In genomic region chr11:75562836-75563484, GRCh38 we compare ENCODE assay signal across 8 cellular contexts. TPM values are rescaled to one million over a fixed set of nuclear protein-coding genes. Genes with fewer than 3 reads are reported as not detected.
A peak's percentile ranks its signal among the peaks of the same experiment; 100 is the strongest.
DNase-seq lines count a peak whose midpoint lies in the region; ATAC-seq and TF ChIP-seq lines count a peak whose summit lies in the region.

No MANE protein-coding gene starts in this region.

- peaks cover 2% of the 10 kb centered on the region for H3K36me3 Mint-ChIP-seq in T-helper 1 cell treated with Interleukin-12 subunit alpha and Interleukin-12 subunit beta and Interleukin-4 antibody, amounts not matched to agents 30 μg/mL and 1 μg/mL, for 36 hours (ENCODE audit: low read depth)
- H3K36me3 Mint-ChIP-seq in naive thymus-derived CD4-positive, alpha-beta T cell, result peaks cover 0 to 4% (median 0%) of the 10 kb centered on the region in 5 donors

- CTCF ChIA-PET in SK-N-SH (lab: Yijun Ruan, JAX), result interaction anchor here (0.9 to 6.3 kb wide), 7 partner anchors 8 to 76 kb away, joined by 3 to 45 read pairs (median 5); no protein-coding TSS in a partner anchor
- CTCF ChIA-PET in naive thymus-derived CD4-positive, alpha-beta T cell (lab: Charles Lee), result interaction anchor here (1.0 kb wide), 1 partner anchor 11 kb away, joined by 3 read pairs; no protein-coding TSS in a partner anchor

- no peaks in the 10 kb centered on the region for H3K9me3 ChIP-seq in SK-N-SH
- H3K9me3 ChIP-seq in naive thymus-derived CD4-positive, alpha-beta T cell (ENCODE audit: control insufficient read depth in 2 of 3, low read length in 3 of 3), result no peaks in the 10 kb centered on the region

- DNase-seq in T-helper 1 cell, result no peak
- peak; percentile 64 for DNase-seq in SK-N-SH
- no peak for DNase-seq in epithelial cell of prostate (ENCODE audit: low read depth, low spot score)
- DNase-seq in naive thymus-derived CD4-positive, alpha-beta T cell, result no peak
- no peak for DNase-seq in NCI-H1417 (lab: John Stamatoyannopoulos, UW)
- DNase-seq in NOMO-1 (lab: John Stamatoyannopoulos, UW; ENCODE audit: unreplicated experiment in 2 of 2), result no peak

- H3K9ac ChIP-seq in SK-N-SH, result peak overlapping the region; percentile 97

- peaks cover 24% of the 10 kb centered on the region for H3F3A ChIP-seq in SK-N-SH (replicated peaks; ENCODE audit: insufficient read depth)

- H3K9me3 Mint-ChIP-seq in T-helper 1 cell treated with Interleukin-12 subunit alpha and Interleukin-12 subunit beta and Interleukin-4 antibody, amounts not matched to agents 30 μg/mL and 1 μg/mL, for 36 hours, result no peaks in the 10 kb centered on the region
- H3K9me3 Mint-ChIP-seq in naive thymus-derived CD4-positive, alpha-beta T cell, result no peaks in the 10 kb centered on the region

- H2AFZ ChIP-seq in SK-N-SH (ENCODE audit: low read depth), result no peak overlapping the region

- peak overlapping the region; percentile 92 to 98 for H3K27ac ChIP-seq in SK-N-SH (ENCODE audit: low read depth in 2 of 2, low read length in 1 of 2)
- peak overlapping the region; percentile 94 for H3K27ac ChIP-seq in epithelial cell of prostate
- peak overlapping the region; percentile 86 for H3K27ac ChIP-seq in naive thymus-derived CD4-positive, alpha-beta T cell (ENCODE audit: low read depth, low read length)

- intact Hi-C loops in naive thymus-derived CD4-positive, alpha-beta T cell (cut with micrococcal nuclease), result loop anchor here in 1 of 2 donors (1.0 to 10.0 kb wide), 5 partner anchors 20 to 1168 kb away; partner anchors contain the start of genes PGM2L1 and UVRAG

- no peak for TF ChIP-seq EP300 in SK-N-SH (IDR thresholded peaks at IDR 0.05; ENCODE audit: borderline replicate concordance in 1 of 2, low read depth in 1 of 2, low read length in 1 of 2)

- H3K27me3 ChIP-seq in SK-N-SH (ENCODE audit: insufficient read depth), result no peaks in the 10 kb centered on the region
- no peaks in the 10 kb centered on the region for H3K27me3 ChIP-seq in naive thymus-derived CD4-positive, alpha-beta T cell (ENCODE audit: control insufficient read depth in 2 of 2, insufficient read depth in 2 of 2, low read length in 2 of 2)

- ATAC-seq in naive thymus-derived CD4-positive, alpha-beta T cell, result no peak
- no peak for ATAC-seq in HG02763 (IDR thresholded peaks at IDR 0.05; ENCODE audit: unreplicated experiment)

- no peaks in the 10 kb centered on the region for H3K9me2 ChIP-seq in SK-N-SH

- H3K4me3 ChIP-seq in SK-N-SH (ENCODE audit: low read depth in 2 of 2, low read length in 1 of 2), result peak overlapping the region; percentile 77 to 89
- peak overlapping the region; percentile 91 for H3K4me3 ChIP-seq in naive thymus-derived CD4-positive, alpha-beta T cell (ENCODE audit: low read length)

- H3K27ac Mint-ChIP-seq in T-helper 1 cell treated with Interleukin-12 subunit alpha and Interleukin-12 subunit beta and Interleukin-4 antibody, amounts not matched to agents 30 μg/mL and 1 μg/mL, for 36 hours, result peak overlapping the region; percentile 93
- peak overlapping the region; percentile 87 to 97 (median 95) for H3K27ac Mint-ChIP-seq in naive thymus-derived CD4-positive, alpha-beta T cell

- peaks cover 57% of the 10 kb centered on the region for H3K79me2 ChIP-seq in SK-N-SH (ENCODE audit: insufficient read depth)

- POLR2A ChIA-PET in SK-N-SH (lab: Yijun Ruan, JAX), result interaction anchor here (0.7 to 4.2 kb wide), 13 partner anchors 8 to 146 kb away, joined by 3 to 30 read pairs (median 9); partner anchors contain the start of genes GDPD5 and MAP6
- POLR2A ChIA-PET in naive thymus-derived CD4-positive, alpha-beta T cell (lab: Charles Lee), result interaction anchor here (1.0 to 1.4 kb wide), 2 partner anchors 13 to 94 kb away, joined by 3 to 4 read pairs; no protein-coding TSS in a partner anchor

- H3K4me1 ChIP-seq in SK-N-SH (ENCODE audit: control insufficient read depth in 1 of 2, insufficient read depth in 2 of 2, low read depth in 1 of 2, low read length in 1 of 2), result peaks cover 39 to 52% of the 10 kb centered on the region in 2 experiments
- peaks cover 15 to 22% of the 10 kb centered on the region in 2 donors for H3K4me1 ChIP-seq in naive thymus-derived CD4-positive, alpha-beta T cell (ENCODE audit: control insufficient read depth in 2 of 2, insufficient read depth in 2 of 2, low read length in 2 of 2)

- 3% methylated on average over 13 of the region's 16 CpGs for WGBS in SK-N-SH (ENCODE audit: low lambda C conversion rate)

- peak overlapping the region; percentile 87 for H3K4me2 ChIP-seq in SK-N-SH

- H3K36me3 ChIP-seq in SK-N-SH (replicated peaks in 1 of 2; ENCODE audit: control insufficient read depth in 1 of 2, insufficient read depth in 2 of 2, low read length in 1 of 2), result peaks cover 11 to 31% of the 10 kb centered on the region in 2 experiments
- H3K36me3 ChIP-seq in naive thymus-derived CD4-positive, alpha-beta T cell (ENCODE audit: control insufficient read depth in 2 of 3, insufficient read depth in 3 of 3, low read length in 3 of 3), result peaks cover 0 to 19% (median 0%) of the 10 kb centered on the region in 3 experiments

- H3K4me3 Mint-ChIP-seq in T-helper 1 cell treated with Interleukin-12 subunit alpha and Interleukin-12 subunit beta and Interleukin-4 antibody, amounts not matched to agents 30 μg/mL and 1 μg/mL, for 36 hours, result peak overlapping the region; percentile 95
- peak overlapping the region; percentile 94 to 99 (median 99) for H3K4me3 Mint-ChIP-seq in naive thymus-derived CD4-positive, alpha-beta T cell

- H3K4me1 Mint-ChIP-seq in T-helper 1 cell treated with Interleukin-12 subunit alpha and Interleukin-12 subunit beta and Interleukin-4 antibody, amounts not matched to agents 30 μg/mL and 1 μg/mL, for 36 hours (ENCODE audit: low read depth), result peaks cover 22% of the 10 kb centered on the region
- H3K4me1 Mint-ChIP-seq in naive thymus-derived CD4-positive, alpha-beta T cell, result peaks cover 18 to 46% (median 32%) of the 10 kb centered on the region in 7 donors

- TF ChIP-seq CTCF in SK-N-SH (IDR thresholded peaks at IDR 0.05), result no peak

- peaks cover 42% of the 10 kb centered on the region for H4K20me1 ChIP-seq in SK-N-SH (ENCODE audit: insufficient read depth)

- H3K27me3 Mint-ChIP-seq in T-helper 1 cell treated with Interleukin-12 subunit alpha and Interleukin-12 subunit beta and Interleukin-4 antibody, amounts not matched to agents 30 μg/mL and 1 μg/mL, for 36 hours (ENCODE audit: low read depth), result peaks cover 5% of the 10 kb centered on the region
- H3K27me3 Mint-ChIP-seq in naive thymus-derived CD4-positive, alpha-beta T cell, result no peaks in the 10 kb centered on the region

- no peak for TF ChIP-seq RAD21 in SK-N-SH (IDR thresholded peaks at IDR 0.05; ENCODE audit: low read length)

TF ChIP-seq in SK-N-SH, 30 proteins besides CTCF, POLR2A, EP300 and RAD21 (continues in another document):
- no peak for TF ChIP-seq RCOR1 (IDR thresholded peaks at IDR 0.05; ENCODE audit: low read length)
- no peak for TF ChIP-seq ELF1 (IDR thresholded peaks at IDR 0.05)
- TF ChIP-seq RFX5 (IDR thresholded peaks at IDR 0.05; ENCODE audit: low read length), result no peak
- TF ChIP-seq PBX3 (IDR thresholded peaks at IDR 0.05), result no peak
- TF ChIP-seq IRF3 (IDR thresholded peaks at IDR 0.05; ENCODE audit: low read depth, low read length), result no peak
- TF ChIP-seq EZH2phosphoT487 (IDR thresholded peaks at IDR 0.05; ENCODE audit: borderline replicate concordance, low read depth), result no peak
- no peak for TF ChIP-seq NFIC (IDR thresholded peaks at IDR 0.05; ENCODE audit: borderline replicate concordance)
- TF ChIP-seq TEAD4 (IDR thresholded peaks at IDR 0.05; ENCODE audit: borderline replicate concordance, insufficient read depth), result no peak
- TF ChIP-seq, protein P1, sequence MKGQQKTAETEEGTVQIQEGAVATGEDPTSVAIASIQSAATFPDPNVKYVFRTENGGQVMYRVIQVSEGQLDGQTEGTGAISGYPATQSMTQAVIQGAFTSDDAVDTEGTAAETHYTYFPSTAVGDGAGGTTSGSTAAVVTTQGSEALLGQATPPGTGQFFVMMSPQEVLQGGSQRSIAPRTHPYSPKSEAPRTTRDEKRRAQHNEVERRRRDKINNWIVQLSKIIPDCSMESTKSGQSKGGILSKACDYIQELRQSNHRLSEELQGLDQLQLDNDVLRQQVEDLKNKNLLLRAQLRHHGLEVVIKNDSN (IDR thresholded peaks at IDR 0.05; ENCODE audit: borderline replicate concordance, low read depth), result no peak
- TF ChIP-seq FOXM1 (IDR thresholded peaks at IDR 0.05; ENCODE audit: low read depth), result no peak
- TF ChIP-seq CHD2 (IDR thresholded peaks at IDR 0.05; ENCODE audit: low read length, partially characterized antibody), result no peak
- 0 out of 2 replicates have a peak, but pooled peaks have one; percentile 3 for TF ChIP-seq FOXJ3 (CRISPR knock-in tag; IDR thresholded peaks at IDR 0.05)
- TF ChIP-seq SMC3 (IDR thresholded peaks at IDR 0.05; ENCODE audit: low read depth, low read length), result no peak

RNA-seq across cellular contexts. Expression of gene SERPINH1, which starts 0.9 kb away (rescaled TPM):
- 221 and 293 TPM in 2 replicates for polyA plus RNA-seq in SK-N-SH (2012; rRNA removed)
- 145 and 210 TPM in 2 replicates for polyA plus RNA-seq in SK-N-SH (2012; cell fraction: cytosol; rRNA removed)
- 282 and 307 TPM in 2 replicates for polyA plus RNA-seq in SK-N-SH (2012; cell fraction: nucleus; rRNA removed)
- 10 to 100 TPM in 3 of 5 experiments, 1 to 10 TPM in 2; 5.1 to 19.9 (median 13.2) TPM for total RNA-seq in naive thymus-derived CD4-positive, alpha-beta T cell
- 1 to 10 TPM; 2.9 to 7.8 TPM for polyA plus RNA-seq in naive thymus-derived CD4-positive, alpha-beta T cell

RNA-seq across cellular contexts. Expression of gene GDPD5, which starts 37.2 kb away (rescaled TPM):
- polyA plus RNA-seq in SK-N-SH (2012; rRNA removed), result 1.6 and 2.2 TPM in 2 replicates
- 0.55 and 0.97 TPM in 2 replicates for polyA plus RNA-seq in SK-N-SH (2012; cell fraction: cytosol; rRNA removed)
- 5.5 and 7.6 TPM in 2 replicates for polyA plus RNA-seq in SK-N-SH (2012; cell fraction: nucleus; rRNA removed)
- total RNA-seq in naive thymus-derived CD4-positive, alpha-beta T cell, result 10 to 100 TPM; 18.0 to 50.3 (median 24.7) TPM
- polyA plus RNA-seq in naive thymus-derived CD4-positive, alpha-beta T cell, result 1 to 10 TPM; 3.9 to 7.1 TPM

Comparison
In these comparisons a context has a peak if more than half of its experiments do, and no peak if none do; other contexts are left out.
1. RNA of gene SERPINH1, which starts 0.9 kb away (polyA plus RNA-seq): 145 to 307 TPM in SK-N-SH; 2.9 to 7.8 TPM in naive thymus-derived CD4-positive, alpha-beta T cell; every median in the first group is over 10 times any median in the second.
2. Peak in every context shown above with its lines, with median percentiles within 50 percentile points of each other: H3K27ac ChIP-seq.